8 cellular contexts compared by ENCODE assay signal in the genomic region with DNA sequence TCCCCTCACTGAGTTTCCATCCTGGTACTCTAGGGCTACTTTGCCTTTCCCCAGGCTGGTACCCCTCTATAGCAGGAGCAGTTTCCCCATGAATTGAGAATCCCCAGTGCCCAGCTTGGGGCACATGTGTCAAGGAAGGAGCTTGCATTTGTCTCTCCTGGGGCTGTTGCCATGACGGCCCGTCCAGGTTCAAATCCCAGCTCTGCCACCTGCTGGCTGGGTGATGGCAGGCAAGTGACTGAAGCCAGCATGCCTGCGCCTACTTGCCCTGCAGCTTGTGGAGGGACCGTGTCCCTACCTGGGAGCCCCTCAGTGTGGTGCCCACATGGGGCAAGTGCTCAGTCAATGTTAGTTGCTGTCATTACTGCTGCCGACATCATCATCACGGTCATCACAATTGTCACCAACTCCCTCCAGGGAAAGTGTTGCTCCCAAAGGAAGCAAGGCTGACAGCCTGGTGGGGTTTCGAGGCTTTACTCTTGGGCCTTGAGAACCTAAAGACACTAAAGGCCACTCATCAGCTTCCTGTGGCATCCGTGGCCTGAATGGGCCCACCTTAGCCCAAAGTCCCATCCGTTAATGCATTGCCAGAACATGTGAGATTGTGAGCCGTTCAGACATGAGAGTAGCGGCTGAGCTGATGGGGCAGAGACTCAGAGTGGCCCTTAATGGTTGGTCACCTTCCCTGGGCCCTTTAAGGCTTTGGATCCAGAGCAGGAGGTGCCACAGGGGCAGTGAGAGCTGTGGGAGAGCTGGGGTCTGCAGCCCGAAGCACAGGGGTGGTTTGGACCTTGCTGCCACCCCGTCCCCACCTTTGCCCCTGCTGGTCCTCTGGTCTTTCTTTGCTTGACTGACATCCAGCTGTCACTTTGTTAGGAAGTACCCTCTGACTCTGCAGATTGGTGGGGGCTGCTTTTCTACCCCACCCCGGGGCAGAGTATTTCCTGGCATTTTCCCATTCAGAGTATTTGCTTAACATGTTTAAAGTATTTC.
DNase-seq lines count a peak whose midpoint lies in the region; ATAC-seq and TF ChIP-seq lines count a peak whose summit lies in the region.

No MANE protein-coding gene starts in this region.

- no peak overlapping the region for H3K4me3 Mint-ChIP-seq in activated naive CD4-positive, alpha-beta T cell treated with anti-CD3 and anti-CD28 coated beads for 36 hours

- ATAC-seq in Panc1 (peak; percentile 66; the same call in 1 of the 2 replicates), HG02798 (IDR thresholded peaks at IDR 0.05; ENCODE audit: poor library complexity, unreplicated experiment) (no peak), GM18909 (IDR thresholded peaks at IDR 0.05; ENCODE audit: poor library complexity, unreplicated experiment) (no peak)

- POLR2A ChIA-PET in Panc1 (lab: Charles Lee), result no interaction called here

- intact Hi-C loops in Panc1 (cut with micrococcal nuclease; ENCODE audit: unreplicated experiment) (no loop called here), cardiac septum (cut with DNase I) (loop anchor here (5.0 to 10.0 kb wide), 3 partner anchors 95 to 228 kb away; no protein-coding TSS in a partner anchor)
- intact Hi-C loops in activated naive CD4-positive, alpha-beta T cell treated with anti-CD3 and anti-CD28 coated beads for 36 hours (cut with micrococcal nuclease), result loop anchor here (1.0 to 5.0 kb wide), 4 partner anchors 95 to 247 kb away; no protein-coding TSS in a partner anchor

- peaks cover 51% of the 10 kb centered on the region for H3K4me1 Mint-ChIP-seq in activated naive CD4-positive, alpha-beta T cell treated with anti-CD3 and anti-CD28 coated beads for 36 hours (ENCODE audit: low read depth)

- H3K4me3 ChIP-seq in Panc1 (ENCODE audit: low read depth in 2 of 2, low read length in 2 of 2), result no peak overlapping the region

- H3K4me1 ChIP-seq in Panc1 (ENCODE audit: control insufficient read depth, insufficient read depth, low read length), result no peaks in the 10 kb centered on the region

- H3K9me3 ChIP-seq in Panc1 (ENCODE audit: control insufficient read depth, insufficient read depth, low read depth, low read length), result no peaks in the 10 kb centered on the region

- DNase-seq in NCI-H1694 treated with DMSO at 0.1 percent for 48 hours (lab: John Stamatoyannopoulos, UW) (peak; percentile 19), NCI-H1694 (lab: John Stamatoyannopoulos, UW) (no peak), Panc1 (ENCODE audit: low read depth, low spot score) (peak; percentile 1), cardiac septum (ENCODE audit: low spot score) (peak; percentile 72)
- DNase-seq in activated naive CD4-positive, alpha-beta T cell treated with anti-CD3 and anti-CD28 coated beads for 36 hours, result peak; percentile 84
- peak; percentile 17 to 29 for DNase-seq in stimulated activated CD4-positive, alpha-beta T cell treated with anti-CD3 and anti-CD28 coated beads, Interleukin-12 subunit alpha, Interleukin-12 subunit beta, amount 100 ng/mL, for 24 hours (ENCODE audit: low read depth in 2 of 2)

- no peaks in the 10 kb centered on the region for H3K36me3 ChIP-seq in Panc1 (ENCODE audit: control insufficient read depth, insufficient read depth, low read length)

- no peaks in the 10 kb centered on the region for H3K36me3 Mint-ChIP-seq in activated naive CD4-positive, alpha-beta T cell treated with anti-CD3 and anti-CD28 coated beads for 36 hours (ENCODE audit: low read depth)

- no peaks in the 10 kb centered on the region for H3K27me3 ChIP-seq in Panc1 (ENCODE audit: control insufficient read depth, insufficient read depth, low read length)

- no TSS peak for BruUV-seq in Panc1 (replicated peaks; lab: Mats Ljungman, UMichigan)

- TF ChIP-seq CTCF in Panc1 (IDR thresholded peaks at IDR 0.05), result peak; percentile 81

- in situ Hi-C loops in Panc1 (cut with HindIII; ENCODE audit: low pct_unique_long_range_greater_than_20kb, low sequenced_read_pairs), result no loop called here

- H3K9me3 Mint-ChIP-seq in activated naive CD4-positive, alpha-beta T cell treated with anti-CD3 and anti-CD28 coated beads for 36 hours, result no peaks in the 10 kb centered on the region

- CTCF ChIA-PET in Panc1 (lab: Charles Lee), result no interaction called here
- CTCF ChIA-PET in activated naive CD4-positive, alpha-beta T cell treated with anti-CD3 and anti-CD28 coated beads for 36 hours (lab: Charles Lee), result interaction anchor here (0.7 to 2.6 kb wide), 12 partner anchors 10 to 227 kb away, joined by 3 to 15 read pairs (median 3); a partner anchor contains a TSS

- no peak overlapping the region for H3K27ac Mint-ChIP-seq in activated naive CD4-positive, alpha-beta T cell treated with anti-CD3 and anti-CD28 coated beads for 36 hours

- no peaks in the 10 kb centered on the region for H3K27me3 Mint-ChIP-seq in activated naive CD4-positive, alpha-beta T cell treated with anti-CD3 and anti-CD28 coated beads for 36 hours (ENCODE audit: low read depth)

- H3K27ac ChIP-seq in Panc1 (ENCODE audit: low read length), result no peak overlapping the region; the same call in 1 of the 2 replicates
